Comparison of ENCODE assay signal across 29 cellular contexts in the genomic region with DNA sequence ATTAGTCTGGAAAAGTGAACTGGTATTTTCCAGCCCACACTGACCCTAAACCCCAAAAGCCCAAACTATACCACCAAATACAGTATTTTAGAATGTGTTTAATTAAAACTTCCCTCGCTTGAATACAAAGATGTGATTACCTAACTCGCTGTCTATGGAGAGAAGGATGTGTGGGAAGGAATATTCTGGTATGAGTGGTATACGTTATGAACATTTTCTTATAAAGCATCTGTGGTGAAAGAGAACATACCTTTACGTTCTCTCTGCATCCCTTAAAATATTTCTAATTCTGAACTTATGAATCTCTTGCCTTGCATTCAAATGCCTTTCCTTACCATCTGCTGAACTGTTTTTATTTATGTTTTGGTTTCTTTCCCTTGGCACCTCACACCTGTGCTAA.
"Had no signal": no experiment of that assay in that cellular context is flagged by ENCODE, and none has a peak within 500 bp of the region (broad histone marks: within the 10 kb centered on the region; RNA-seq: fewer than 3 reads in every experiment).

No MANE protein-coding gene starts in this region.

- ATAC-seq: activated naive CD4-positive, alpha-beta T cell treated with anti-CD3 and anti-CD28 coated beads, Interleukin-2, amount 50 U/mL, for 72 hours; body of pancreas; left colon; sciatic nerve; stimulated activated effector memory CD8-positive, alpha-beta T cell treated with anti-CD3 and anti-CD28 coated beads, Interleukin-12 subunit alpha, Interleukin-12 subunit beta, amount 100 ng/mL, for 72 hours had no signal

- H3K9me3 Mint-ChIP-seq: activated CD4-positive, alpha-beta memory T cell treated with anti-CD3 and anti-CD28 coated beads, Interleukin-2, amount 10 ng/mL, durations not matched to agents 7 days and 5 days; activated CD4-positive, alpha-beta T cell treated with anti-CD3 and anti-CD28 coated beads, Interleukin-2, amount 10 ng/mL, durations not matched to agents 24 days and 14 days; activated naive CD4-positive, alpha-beta T cell treated with anti-CD3 and anti-CD28 coated beads, Interleukin-2, amount 50 U/mL, for 72 hours; stimulated activated effector memory CD8-positive, alpha-beta T cell treated with anti-CD3 and anti-CD28 coated beads, Interleukin-12 subunit alpha, Interleukin-12 subunit beta, amount 100 ng/mL, for 72 hours; T-helper 1 cell treated with Interleukin-12 subunit alpha and Interleukin-12 subunit beta and Interleukin-4 antibody, amounts not matched to agents 30 μg/mL and 1 μg/mL, for 36 hours had no signal

- DNase-seq: activated CD4-positive, alpha-beta memory T cell treated with anti-CD3 and anti-CD28 coated beads, Interleukin-2, amount 10 ng/mL, durations not matched to agents 7 days and 5 days; activated CD4-positive, alpha-beta T cell treated with anti-CD3 and anti-CD28 coated beads, Interleukin-2, amount 10 ng/mL, durations not matched to agents 24 days and 14 days; activated CD4-positive, CD25-positive, alpha-beta regulatory T cell treated with anti-CD3 and anti-CD28 coated beads, Interleukin-2, amount 50 U/mL, for 72 hours; activated naive CD4-positive, alpha-beta T cell; activated T-cell treated with anti-CD3 and anti-CD28 coated beads, Interleukin-2, amount 50 U/mL, for 48 hours; adrenal gland; aorta; body of pancreas; dermis blood vessel endothelial cell; effector CD4-positive, alpha-beta T cell; esophagus squamous epithelium; foreskin melanocyte; kidney; left colon; ovary; retina; stimulated activated CD4-positive, alpha-beta T cell treated with anti-CD3 and anti-CD28 coated beads, Interleukin-12 subunit alpha, Interleukin-12 subunit beta, amount 100 ng/mL, for 4 hours; stimulated activated CD4-positive, alpha-beta T cell treated with anti-CD3 and anti-CD28 coated beads, Interleukin-4, amount 100 ng/mL, for 24 hours; stomach; T1000; tibial artery; WERI-Rb-1 had no signal

- H3K4me3 Mint-ChIP-seq: activated CD4-positive, alpha-beta memory T cell treated with anti-CD3 and anti-CD28 coated beads, Interleukin-2, amount 10 ng/mL, durations not matched to agents 7 days and 5 days; activated CD4-positive, alpha-beta T cell treated with anti-CD3 and anti-CD28 coated beads, Interleukin-2, amount 10 ng/mL, durations not matched to agents 24 days and 14 days; stimulated activated effector memory CD8-positive, alpha-beta T cell treated with anti-CD3 and anti-CD28 coated beads, Interleukin-12 subunit alpha, Interleukin-12 subunit beta, amount 100 ng/mL, for 72 hours; T-helper 1 cell treated with Interleukin-12 subunit alpha and Interleukin-12 subunit beta and Interleukin-4 antibody, amounts not matched to agents 30 μg/mL and 1 μg/mL, for 36 hours had no signal

- H3K27me3 ChIP-seq: adrenal gland, body of pancreas, esophagus squamous epithelium, ovary, stomach, tibial artery had no signal

- H3K4me3 ChIP-seq: adrenal gland, body of pancreas, esophagus squamous epithelium, ovary, skin epidermis, stomach, tibial artery had no signal

- H3K27me3 Mint-ChIP-seq: progenitor cell of endocrine pancreas had no signal

- H3K36me3 ChIP-seq: adrenal gland, ovary, WERI-Rb-1 had no signal

- H3K27ac Mint-ChIP-seq: activated CD4-positive, alpha-beta memory T cell treated with anti-CD3 and anti-CD28 coated beads, Interleukin-2, amount 10 ng/mL, durations not matched to agents 7 days and 5 days; activated CD4-positive, alpha-beta T cell treated with anti-CD3 and anti-CD28 coated beads, Interleukin-2, amount 10 ng/mL, durations not matched to agents 24 days and 14 days; progenitor cell of endocrine pancreas; T-helper 1 cell treated with Interleukin-12 subunit alpha and Interleukin-12 subunit beta and Interleukin-4 antibody, amounts not matched to agents 30 μg/mL and 1 μg/mL, for 36 hours had no signal

- H3K27ac ChIP-seq: adrenal gland, body of pancreas, epithelial cell of prostate, esophagus squamous epithelium, ovary, skin epidermis, stomach, WERI-Rb-1 had no signal
